Comparison of ENCODE assay signal across 26 cellular contexts in the genomic region with DNA sequence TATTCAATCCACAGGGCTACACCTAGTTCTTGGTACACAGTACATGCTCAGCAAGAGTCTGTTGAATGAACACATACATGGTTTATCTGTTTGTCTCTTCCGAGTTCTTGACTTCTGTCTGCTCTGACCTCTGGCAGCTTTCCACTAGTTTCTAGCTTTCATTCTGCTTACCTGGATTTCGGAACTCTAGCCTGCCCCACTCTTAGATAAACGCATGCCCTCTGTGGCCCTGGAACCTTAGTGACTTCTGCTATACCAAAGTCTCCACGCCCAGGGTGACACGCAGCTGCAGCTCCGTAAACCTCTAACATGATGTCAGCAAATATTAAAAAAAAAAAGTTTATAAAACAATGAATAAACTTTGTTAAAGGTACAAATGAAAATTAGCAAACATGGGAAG. TPM values are rescaled to one million over a fixed set of nuclear protein-coding genes. Genes with fewer than 3 reads are reported as not detected.
DNase-seq lines count a peak whose midpoint lies in the region; ATAC-seq, FAIRE-seq and TF ChIP-seq lines count a peak whose summit lies in the region.
"Had no signal": no experiment of that assay in that cellular context is flagged by ENCODE, and none has a peak within 500 bp of the region (broad histone marks: within the 10 kb centered on the region; RNA-seq: fewer than 3 reads in every experiment).

No MANE protein-coding gene starts in this region.

- TF ChIP-seq POLR2A in K562 (conservative IDR thresholded peaks at IDR 0.05), result no peak
- no peak for TF ChIP-seq POLR2A in HepG2 (IDR thresholded peaks at IDR 0.05; ENCODE audit: insufficient read depth in 1 of 2, low read depth in 2 of 2, low read length in 2 of 2)

- in situ Hi-C loops in K562 (cut with MboI) (no loop called here), HepG2 (cut with HindIII; ENCODE audit: extremely low pct_ligation_motif_present, low pct_unique_long_range_greater_than_20kb) (no loop called here)

- H3K79me2 ChIP-seq in K562 (ENCODE audit: control insufficient read depth, insufficient read depth, low read length), result peaks cover 12% of the 10 kb centered on the region; the same call in 2 of the 3 replicates
- H3K79me2 ChIP-seq in HepG2 (ENCODE audit: insufficient read depth, low read length), result peaks cover 13% of the 10 kb centered on the region
- H3K79me2 ChIP-seq in parathyroid adenoma, result no peaks in the 10 kb centered on the region

- no peak overlapping the region for H3K27ac ChIP-seq in CD8-positive, alpha-beta memory T cell (ENCODE audit: low read depth, low read length)
- H3K27ac ChIP-seq in K562 (ENCODE audit: extremely low read depth, low read depth, low read length), result no peak overlapping the region
- no peak overlapping the region for H3K27ac ChIP-seq in HepG2 (ENCODE audit: extremely low read length, insufficient read depth, low read length)
- H3K27ac ChIP-seq in parathyroid adenoma, result no peak overlapping the region
- H3K27ac ChIP-seq: BLaER1, brain microvascular endothelial cell, HL-60, ovary, RWPE1 had no signal

- peaks cover 19 to 29% (median 25%) of the 10 kb centered on the region in 3 donors for H3K4me1 Mint-ChIP-seq in CD8-positive, alpha-beta memory T cell
- H3K4me1 Mint-ChIP-seq in activated CD8-positive, alpha-beta T cell treated with anti-CD3 and anti-CD28 coated beads, Interleukin-2, amount 10 ng/mL, durations not matched to agents 7 days and 5 days (ENCODE audit: low read depth), result peaks cover 10% of the 10 kb centered on the region

- peaks cover 0 to 5% (median 0%) of the 10 kb centered on the region in 3 donors for H3K36me3 Mint-ChIP-seq in CD8-positive, alpha-beta memory T cell
- H3K36me3 Mint-ChIP-seq in activated CD8-positive, alpha-beta T cell treated with anti-CD3 and anti-CD28 coated beads, Interleukin-2, amount 10 ng/mL, durations not matched to agents 7 days and 5 days (ENCODE audit: low read depth), result no peaks in the 10 kb centered on the region

- 61% methylated on average over 6 of the region's 6 CpGs for WGBS in K562 (ENCODE audit: insufficient coverage, low coverage, missing lambda C conversion rate)
- WGBS in HepG2 (ENCODE audit: low lambda C conversion rate), result 1% methylated on average over 6 of the region's 6 CpGs

- H2AFZ ChIP-seq in K562 (ENCODE audit: low read depth, low read length) (peak overlapping the region; percentile 60), HepG2 (ENCODE audit: low read length) (no peak overlapping the region), parathyroid adenoma (peak overlapping the region; percentile 25)

- no peaks in the 10 kb centered on the region for H4K20me1 ChIP-seq in K562 (replicated peaks; ENCODE audit: control insufficient read depth, insufficient read depth, low read length)
- H4K20me1 ChIP-seq in HepG2 (ENCODE audit: insufficient read depth, low read length), result peaks cover 6% of the 10 kb centered on the region; the same call in 1 of the 2 replicates

- H3K4me2 ChIP-seq in K562 (ENCODE audit: insufficient read depth, low read length) (no peak overlapping the region), HepG2 (ENCODE audit: low read depth, low read length) (peak overlapping the region; percentile 91), parathyroid adenoma (ENCODE audit: low read length) (no peak overlapping the region)

- TF ChIP-seq CTCF in K562 (IDR thresholded peaks at IDR 0.05 in 2 of 3, conservative IDR thresholded peaks at IDR 0.05 in 1 of 3; ENCODE audit: insufficient read depth in 2 of 3, low read depth in 1 of 3, low read length in 3 of 3), result no peak
- no peak for TF ChIP-seq CTCF in HepG2 (CRISPR knock-in tag; IDR thresholded peaks at IDR 0.05)
- TF ChIP-seq CTCF in parathyroid adenoma (IDR thresholded peaks at IDR 0.05), result no peak

- no peak for DNase-seq in CD8-positive, alpha-beta memory T cell
- DNase-seq in K562 (ENCODE audit: extremely low read depth in 1 of 4, low spot score in 3 of 4), result no peak
- DNase-seq in HepG2 (ENCODE audit: low spot score), result no peak
- no peak for DNase-seq in activated CD8-positive, alpha-beta T cell treated with anti-CD3 and anti-CD28 coated beads, Interleukin-2, amount 10 ng/mL, durations not matched to agents 7 days and 5 days
- DNase-seq in DMS153 (lab: John Stamatoyannopoulos, UW), result no peak
- DNase-seq: ACHN; activated naive CD4-positive, alpha-beta T cell treated with Interleukin-2 at 50 U/mL for 16 hours; activated T-cell treated with anti-CD3 and anti-CD28 coated beads, Interleukin-2, amount 50 U/mL, for 48 hours; brain microvascular endothelial cell; Calu3; left colon; mesendoderm; MV-4-11; NCI-H446; ovary; stimulated activated CD4-positive, alpha-beta T cell treated with anti-CD3 and anti-CD28 coated beads, Interleukin-12 subunit alpha, Interleukin-12 subunit beta, amount 100 ng/mL, for 4 hours; stimulated activated CD4-positive, alpha-beta T cell treated with anti-CD3 and anti-CD28 coated beads, Interleukin-4, amount 100 ng/mL, for 24 hours; T-helper 17 cell; upper lobe of right lung had no signal

- no peaks in the 10 kb centered on the region for H3K9me1 ChIP-seq in K562 (ENCODE audit: control insufficient read depth, insufficient read depth, low read length)

- H3K36me3 ChIP-seq in CD8-positive, alpha-beta memory T cell (ENCODE audit: insufficient read depth, low read length), result no peaks in the 10 kb centered on the region
- H3K36me3 ChIP-seq in K562 (ENCODE audit: control insufficient read depth, insufficient read depth, low read length) (peaks cover 22% of the 10 kb centered on the region; the same call in 2 of the 3 replicates), HepG2 (replicated peaks in 1 of 2; ENCODE audit: control insufficient read depth in 1 of 2, insufficient read depth in 2 of 2, low read length in 2 of 2) (peaks cover 0 to 21% of the 10 kb centered on the region in 2 experiments; a peak in 4 of 5 replicates), parathyroid adenoma (ENCODE audit: control insufficient read depth, insufficient read depth, low read length) (no peaks in the 10 kb centered on the region)
- H3K36me3 ChIP-seq: brain microvascular endothelial cell, ovary, upper lobe of right lung had no signal

- H3K4me1 ChIP-seq in CD8-positive, alpha-beta memory T cell (ENCODE audit: insufficient read depth, low read length), result peaks cover 8% of the 10 kb centered on the region
- H3K4me1 ChIP-seq in K562 (replicated peaks in 1 of 2; ENCODE audit: control insufficient read depth in 2 of 2, insufficient read depth in 2 of 2, low read length in 2 of 2), result peaks cover 3 to 19% of the 10 kb centered on the region in 2 experiments; a peak in 4 of 5 replicates
- peaks cover 34% of the 10 kb centered on the region for H3K4me1 ChIP-seq in HepG2 (ENCODE audit: insufficient read depth, low read length)
- H3K4me1 ChIP-seq in parathyroid adenoma, result peaks cover 7% of the 10 kb centered on the region

- H3K4me3 ChIP-seq in CD8-positive, alpha-beta memory T cell (ENCODE audit: low read length), result no peak overlapping the region
- H3K4me3 ChIP-seq in K562, result no peak overlapping the region
- peak overlapping the region; percentile 24 to 79 (median 75); a peak in 5 of 6 replicates for H3K4me3 ChIP-seq in HepG2 (replicated peaks in 1 of 3; ENCODE audit: insufficient read depth in 1 of 3, low read depth in 2 of 3, low read length in 3 of 3)
- no peak overlapping the region for H3K4me3 ChIP-seq in parathyroid adenoma (ENCODE audit: low read depth, low read length)

- no peak for ATAC-seq in K562
- no peak for ATAC-seq in HepG2
- ATAC-seq in activated CD8-positive, alpha-beta T cell treated with anti-CD3 and anti-CD28 coated beads, Interleukin-2, amount 10 ng/mL, durations not matched to agents 7 days and 5 days, result no peak
- no peak for ATAC-seq in GM21390 (IDR thresholded peaks at IDR 0.05; ENCODE audit: unreplicated experiment)
- ATAC-seq in HG03139 (IDR thresholded peaks at IDR 0.05; ENCODE audit: unreplicated experiment), result no peak
- ATAC-seq: stimulated activated memory B cell treated with anti-CD40 and anti-IgM and Interleukin-4, amounts not matched to agents 10 μg/mL and 1 μg/mL and 100 μg/mL, for 72 hours; T-helper 17 cell had no signal

- no peaks in the 10 kb centered on the region for H3K27me3 ChIP-seq in CD8-positive, alpha-beta memory T cell (ENCODE audit: insufficient read depth, low read length, poor library complexity, severe bottlenecking)
- no peaks in the 10 kb centered on the region; a peak in 1 of 5 replicates for H3K27me3 ChIP-seq in K562 (ENCODE audit: control insufficient read depth in 2 of 2, insufficient read depth in 2 of 2, low read length in 2 of 2)
- peaks cover 0 to 11% of the 10 kb centered on the region in 2 experiments; a peak in 3 of 5 replicates for H3K27me3 ChIP-seq in HepG2 (ENCODE audit: control insufficient read depth in 1 of 2, insufficient read depth in 2 of 2, low read length in 2 of 2)
- H3K27me3 ChIP-seq in parathyroid adenoma (ENCODE audit: control insufficient read depth, insufficient read depth, low read length), result no peaks in the 10 kb centered on the region
- H3K27me3 ChIP-seq: BLaER1, brain microvascular endothelial cell, ovary, upper lobe of right lung had no signal

- H3K4me3 Mint-ChIP-seq in CD8-positive, alpha-beta memory T cell, result peak overlapping the region in 6 of 7 donors; percentile 17 to 93 (median 90)
- H3K4me3 Mint-ChIP-seq in activated CD8-positive, alpha-beta T cell treated with anti-CD3 and anti-CD28 coated beads, Interleukin-2, amount 10 ng/mL, durations not matched to agents 7 days and 5 days, result no peak overlapping the region

- intact Hi-C loops in K562 (cut with micrococcal nuclease), result loop anchor here (5.0 kb wide), 1 partner anchor 166 kb away; no protein-coding TSS in a partner anchor
- intact Hi-C loops in HepG2 (cut with micrococcal nuclease; ENCODE audit: unreplicated experiment), result loop anchor here (5.0 kb wide), 1 partner anchor 61 kb away; the partner anchor contains the start of gene CFAP97

- peaks cover 10 to 23% of the 10 kb centered on the region in 2 donors for H3K27me3 Mint-ChIP-seq in CD8-positive, alpha-beta memory T cell
- peaks cover 34% of the 10 kb centered on the region for H3K27me3 Mint-ChIP-seq in activated CD8-positive, alpha-beta T cell treated with anti-CD3 and anti-CD28 coated beads, Interleukin-2, amount 10 ng/mL, durations not matched to agents 7 days and 5 days (ENCODE audit: low read depth)

- TF ChIP-seq EP300 in K562 (IDR thresholded peaks at IDR 0.05; ENCODE audit: low read length) (no peak), HepG2 (IDR thresholded peaks at IDR 0.05; ENCODE audit: low read depth in 2 of 2, low read length in 2 of 2) (no peak), HepG2 (CRISPR knock-in tag; IDR thresholded peaks at IDR 0.05; ENCODE audit: borderline replicate concordance) (no peak)

- FAIRE-seq in K562 (lab: Jason Lieb, UNC), result peak; percentile 54
- FAIRE-seq in HepG2 (lab: Jason Lieb, UNC), result peak; percentile 36

- H3K9me3 Mint-ChIP-seq in CD8-positive, alpha-beta memory T cell, result no peaks in the 10 kb centered on the region
- no peaks in the 10 kb centered on the region for H3K9me3 Mint-ChIP-seq in activated CD8-positive, alpha-beta T cell treated with anti-CD3 and anti-CD28 coated beads, Interleukin-2, amount 10 ng/mL, durations not matched to agents 7 days and 5 days (ENCODE audit: insufficient read depth)
- H3K9me3 Mint-ChIP-seq: stimulated activated memory B cell treated with anti-CD40 and anti-IgM and Interleukin-4, amounts not matched to agents 10 μg/mL and 1 μg/mL and 100 μg/mL, for 72 hours had no signal

- CTCF ChIA-PET in CD8-positive, alpha-beta memory T cell (lab: Charles Lee), result interaction anchor here (1.6 to 2.5 kb wide), 4 partner anchors 8 to 102 kb away, joined by 3 to 15 read pairs (median 12); no protein-coding TSS in a partner anchor
- CTCF ChIA-PET in K562 (lab: Yijun Ruan, JAX; ENCODE audit: low intra/inter-chr PET ratio), result no interaction called here
- CTCF ChIA-PET in HepG2 (lab: Yijun Ruan, JAX; ENCODE audit: low intra/inter-chr PET ratio, low total read pairs), result no interaction called here
- CTCF ChIA-PET in activated CD8-positive, alpha-beta T cell treated with anti-CD3 and anti-CD28 coated beads, Interleukin-2, amount 10 ng/mL, durations not matched to agents 7 days and 5 days (lab: Charles Lee), result interaction anchor here (0.7 to 1.7 kb wide), 4 partner anchors 16 to 42 kb away, joined by 3 to 5 read pairs (median 3); no protein-coding TSS in a partner anchor

- BruUV-seq in K562 (replicated peaks; lab: Mats Ljungman, UMichigan) (no TSS peak), HepG2 (replicated peaks; lab: Mats Ljungman, UMichigan) (no TSS peak)

- POLR2A ChIA-PET in CD8-positive, alpha-beta memory T cell (lab: Charles Lee), result interaction anchor here (0.7 kb wide), 1 partner anchor 1633 kb away, joined by 6 read pairs; no protein-coding TSS in a partner anchor
- POLR2A ChIA-PET in K562 (lab: Yijun Ruan, JAX) (no interaction called here), HepG2 (lab: Yijun Ruan, JAX) (interaction anchor here (2.4 kb wide), 1 partner anchor 408 kb away, joined by 11 read pairs; the partner anchor contains the start of gene CENPU)
- POLR2A ChIA-PET in activated CD8-positive, alpha-beta T cell treated with anti-CD3 and anti-CD28 coated beads, Interleukin-2, amount 10 ng/mL, durations not matched to agents 7 days and 5 days (lab: Charles Lee), result no interaction called here

- H3K9ac ChIP-seq in K562 (ENCODE audit: insufficient read depth in 1 of 2, low read depth in 2 of 2, low read length in 2 of 2) (no peak overlapping the region), HepG2 (ENCODE audit: insufficient read depth, low read depth, low read length) (0 out of 2 replicates have a peak overlapping the region, but pooled peaks have one; percentile 27), parathyroid adenoma (no peak overlapping the region)

- no peak for TF ChIP-seq RAD21 in K562 (CRISPR knock-in tag; conservative IDR thresholded peaks at IDR 0.05 in 1 of 2, IDR thresholded peaks at IDR 0.05 in 1 of 2)
- no peak for TF ChIP-seq RAD21 in HepG2 (CRISPR knock-in tag; IDR thresholded peaks at IDR 0.05)

- peak overlapping the region in 2 of 8 donors; percentile 56 to 68 for H3K27ac Mint-ChIP-seq in CD8-positive, alpha-beta memory T cell
- H3K27ac Mint-ChIP-seq in activated CD8-positive, alpha-beta T cell treated with anti-CD3 and anti-CD28 coated beads, Interleukin-2, amount 10 ng/mL, durations not matched to agents 7 days and 5 days, result no peak overlapping the region
- H3K27ac Mint-ChIP-seq: T-helper 17 cell had no signal

- H3K9me3 ChIP-seq in CD8-positive, alpha-beta memory T cell (ENCODE audit: low read length), result no peaks in the 10 kb centered on the region
- no peaks in the 10 kb centered on the region for H3K9me3 ChIP-seq in K562 (replicated peaks; ENCODE audit: control insufficient read depth, insufficient read depth, low read depth, low read length)
- no peaks in the 10 kb centered on the region for H3K9me3 ChIP-seq in HepG2 (ENCODE audit: low read length)
- H3K9me3 ChIP-seq in parathyroid adenoma (ENCODE audit: control insufficient read depth, low read length), result no peaks in the 10 kb centered on the region
- H3K9me3 ChIP-seq: BLaER1, ovary, upper lobe of right lung had no signal

RNA-seq across cellular contexts. Expression of gene SLC25A4, which starts 1.3 kb away (rescaled TPM):
- total RNA-seq in CD8-positive, alpha-beta memory T cell, result 10 to 100 TPM; 11.8 to 12.6 TPM
- polyA plus RNA-seq in CD8-positive, alpha-beta memory T cell, result 16.3 TPM
- 11.5 and 23.4 TPM in 2 replicates for total RNA-seq in K562 (2011; cell fraction: chromatin; rRNA removed; ENCODE audit: low replicate concordance)
- 18.2 and 20.8 TPM in 2 replicates for total RNA-seq in K562 (2011; cell fraction: nucleolus; rRNA removed)
- total RNA-seq in K562 (2011; cell fraction: nucleoplasm; rRNA removed), result 18.3 and 19.0 TPM in 2 replicates
- total RNA-seq in K562 (2014; rRNA removed), result 18.2 and 24.5 TPM in 2 replicates
- 17.7 and 19.5 TPM in 2 replicates for total RNA-seq in K562 (2014; rRNA removed; fragmentation: Illumina TruSeq; extraction: Trizol)
- total RNA-seq in K562 (2015; rRNA removed; fragmentation: Illumina TruSeq; extraction: Trizol), result 16.9 and 19.6 TPM in 2 replicates
- 28.4 and 30.3 TPM in 2 replicates for total RNA-seq in K562 (2021)
- 28.6 and 29.8 TPM in 2 replicates for polyA plus RNA-seq in K562 (2011; rRNA removed)
- 23.4 and 25.3 TPM in 2 replicates for polyA plus RNA-seq in K562 (2011; cell fraction: cytosol; rRNA removed)
- 33.8 and 41.2 TPM in 2 replicates for polyA plus RNA-seq in K562 (2011; cell fraction: nucleus; rRNA removed)
- 29.1 and 29.6 TPM in 2 replicates for polyA plus RNA-seq in K562 (2012)
- 17.5 and 19.7 TPM in 2 replicates for polyA plus RNA-seq in K562 (2014; fragmentation: Illumina TruSeq; extraction: Trizol)
- 10 to 100 TPM in 1 of 2 experiments, 1 to 10 TPM in 1; 8.3 to 13.6 TPM for polyA plus RNA-seq in K562 (2014; fragmentation: Nextera tagmentation; extraction: Ambion mirVana)
- polyA plus RNA-seq in K562 (2014; rRNA removed), result 25.5 and 27.4 TPM in 2 replicates
- polyA minus RNA-seq in K562 (2011; rRNA and poly(A)+ RNA removed), result 12.5 and 13.2 TPM in 2 replicates
- polyA minus RNA-seq in K562 (2011; cell fraction: cytosol; rRNA and poly(A)+ RNA removed), result 12.5 and 14.7 TPM in 2 replicates
- polyA minus RNA-seq in K562 (2011; cell fraction: nucleus; rRNA and poly(A)+ RNA removed), result 10.0 and 15.6 TPM in 2 replicates
- total RNA-seq in HepG2 (2016; rRNA removed; fragmentation: Illumina TruSeq; extraction: Trizol), result 42.1 and 48.7 TPM in 2 replicates
- 8.2 and 8.9 TPM in 2 replicates for total RNA-seq in HepG2 (2016; cell fraction: cytosol; rRNA removed; fragmentation: Illumina TruSeq; extraction: Trizol; ENCODE audit: low read depth)
- total RNA-seq in HepG2 (2016; cell fraction: insoluble cytoplasmic fraction; rRNA removed; fragmentation: Illumina TruSeq; extraction: Trizol), result 40.6 and 49.4 TPM in 2 replicates
- 18.7 and 22.7 TPM in 2 replicates for total RNA-seq in HepG2 (2016; cell fraction: membrane; rRNA removed; fragmentation: Illumina TruSeq; extraction: Trizol)
- total RNA-seq in HepG2 (2016; cell fraction: nucleus; rRNA removed; fragmentation: Illumina TruSeq; extraction: Trizol), result 17.1 TPM in 2 replicates
- 28.7 and 30.3 TPM in 2 replicates for polyA plus RNA-seq in HepG2 (2011; rRNA removed)
- 22.8 and 25.8 TPM in 2 replicates for polyA plus RNA-seq in HepG2 (2011; cell fraction: cytosol; rRNA removed)
- 45.0 and 49.3 TPM in 2 replicates for polyA plus RNA-seq in HepG2 (2011; cell fraction: nucleus; rRNA removed)
- polyA plus RNA-seq in HepG2 (2012), result 19.3 and 20.6 TPM in 2 replicates
- 8.9 and 13.1 TPM in 2 replicates for polyA plus RNA-seq in HepG2 (2016; cell fraction: cytosol; fragmentation: Illumina TruSeq; extraction: Trizol; ENCODE audit: low read depth)
- polyA plus RNA-seq in HepG2 (2016; cell fraction: insoluble cytoplasmic fraction; fragmentation: Illumina TruSeq; extraction: Trizol; ENCODE audit: low read depth), result 53.7 and 53.8 TPM in 2 replicates
- 13.8 and 19.5 TPM in 2 replicates for polyA plus RNA-seq in HepG2 (2016; cell fraction: membrane; fragmentation: Illumina TruSeq; extraction: Trizol; ENCODE audit: low read depth)
- 31.2 and 32.5 TPM in 2 replicates for polyA plus RNA-seq in HepG2 (2016; cell fraction: nucleus; fragmentation: Illumina TruSeq; extraction: Trizol; ENCODE audit: insufficient read depth, low read depth)
- polyA minus RNA-seq in HepG2 (2011; rRNA and poly(A)+ RNA removed; ENCODE audit: low replicate concordance), result 19.1 and 23.5 TPM in 2 replicates
- 8.8 and 12.7 TPM in 2 replicates for polyA minus RNA-seq in HepG2 (2011; cell fraction: cytosol; rRNA and poly(A)+ RNA removed)
- 12.7 and 16.2 TPM in 2 replicates for polyA minus RNA-seq in HepG2 (2011; cell fraction: nucleus; rRNA and poly(A)+ RNA removed)
- 1 to 10 TPM; 3.3 to 4.8 TPM for total RNA-seq in activated CD8-positive, alpha-beta T cell treated with anti-CD3 and anti-CD28 coated beads, Interleukin-2, amount 10 ng/mL, durations not matched to agents 7 days and 5 days

Comparison
In these comparisons a context has a peak if more than half of its experiments do, and no peak if none do; other contexts are left out.
1. H3K4me3 ChIP-seq: peak in HepG2 (3 of 3); none in CD8-positive, alpha-beta memory T cell (single experiment), K562 (single experiment) and parathyroid adenoma (single experiment).
2. CTCF ChIA-PET loops: an anchor here in CD8-positive, alpha-beta memory T cell (1.6 to 2.5 kb wide) and activated CD8-positive, alpha-beta T cell treated with anti-CD3 and anti-CD28 coated beads, Interleukin-2, amount 10 ng/mL, durations not matched to agents 7 days and 5 days (0.7 to 1.7 kb wide); none called in K562 and HepG2.
3. POLR2A ChIA-PET loops: an anchor here in CD8-positive, alpha-beta memory T cell (0.7 kb wide) and HepG2 (2.4 kb wide); none called in K562 and activated CD8-positive, alpha-beta T cell treated with anti-CD3 and anti-CD28 coated beads, Interleukin-2, amount 10 ng/mL, durations not matched to agents 7 days and 5 days.